ENCODE assay signal across 19 cellular contexts in the genomic region with DNA sequence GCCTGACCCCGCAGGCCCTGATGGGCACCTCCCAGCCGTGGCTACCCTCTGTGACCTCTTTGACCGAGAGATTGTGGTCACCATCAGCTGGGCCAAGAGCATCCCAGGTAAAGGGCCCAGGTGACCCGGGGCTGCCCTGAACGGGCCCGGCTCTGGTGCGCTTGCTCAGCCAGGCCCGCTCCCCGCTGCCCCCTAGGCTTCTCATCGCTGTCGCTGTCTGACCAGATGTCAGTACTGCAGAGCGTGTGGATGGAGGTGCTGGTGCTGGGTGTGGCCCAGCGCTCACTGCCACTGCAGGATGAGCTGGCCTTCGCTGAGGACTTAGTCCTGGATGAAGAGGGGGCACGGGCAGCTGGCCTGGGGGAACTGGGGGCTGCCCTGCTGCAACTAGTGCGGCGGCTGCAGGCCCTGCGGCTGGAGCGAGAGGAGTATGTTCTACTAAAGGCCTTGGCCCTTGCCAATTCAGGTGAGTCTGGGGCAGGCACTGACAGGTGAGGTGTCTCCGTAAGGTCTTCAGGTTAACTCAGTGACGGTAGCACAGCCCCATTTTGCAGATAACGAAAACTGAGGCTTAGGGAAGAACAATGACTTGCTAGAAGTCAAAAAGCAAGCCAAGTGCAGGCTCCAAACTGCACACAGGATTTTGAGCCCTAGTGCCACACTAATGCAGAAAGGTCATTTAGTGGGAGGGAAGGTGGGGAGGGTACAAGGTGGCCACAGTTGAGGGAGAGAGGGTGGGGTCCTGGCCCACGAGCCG. TPM values are rescaled to one million over a fixed set of nuclear protein-coding genes. Genes with fewer than 3 reads are reported as not detected.
A peak's percentile ranks its signal among the peaks of the same experiment; 100 is the strongest.
DNase-seq lines count a peak whose midpoint lies in the region; ATAC-seq and TF ChIP-seq lines count a peak whose summit lies in the region.
"Had no signal": no experiment of that assay in that cellular context is flagged by ENCODE, and none has a peak within 500 bp of the region (broad histone marks: within the 10 kb centered on the region; RNA-seq: fewer than 3 reads in every experiment).

No MANE protein-coding gene starts in this region.

- peaks cover 70% of the 10 kb centered on the region for H3K79me2 ChIP-seq in MM.1S (ENCODE audit: low read length)

- no peaks in the 10 kb centered on the region for H3K9me3 Mint-ChIP-seq in activated CD4-positive, alpha-beta T cell treated with anti-CD3 and anti-CD28 coated beads for 36 hours (ENCODE audit: low read depth)
- peaks cover 0 to 3% (median 0%) of the 10 kb centered on the region in 5 experiments for H3K9me3 Mint-ChIP-seq in brain
- H3K9me3 Mint-ChIP-seq: activated naive CD8-positive, alpha-beta T cell treated with anti-CD3 and anti-CD28 coated beads, Interleukin-2, amount 10 ng/mL, durations not matched to agents 7 days and 5 days; T-helper 1 cell treated with Interleukin-12 subunit alpha and Interleukin-12 subunit beta and Interleukin-4 antibody, amounts not matched to agents 30 μg/mL and 1 μg/mL, for 36 hours had no signal

- no peak overlapping the region for H2AFZ ChIP-seq in MM.1S (ENCODE audit: low read length)

- H3K9me2 ChIP-seq in MM.1S (replicated peaks; ENCODE audit: insufficient read depth, low read length): no peaks in the 10 kb centered on the region

- POLR2A ChIA-PET in activated CD4-positive, alpha-beta T cell treated with anti-CD3 and anti-CD28 coated beads for 36 hours (lab: Charles Lee): no interaction called here

- no peaks in the 10 kb centered on the region for H3K36me3 ChIP-seq in MM.1S (replicated peaks; ENCODE audit: insufficient read depth, low read length)
- peaks cover 34% of the 10 kb centered on the region for H3K36me3 ChIP-seq in MG63

- TF ChIP-seq CTCF in MM.1S (IDR thresholded peaks at IDR 0.05; ENCODE audit: low read length) (no peak), brain (conservative IDR thresholded peaks at IDR 0.05) (no peak)

- no peaks in the 10 kb centered on the region for H4K20me1 ChIP-seq in MM.1S (ENCODE audit: insufficient read depth, low read length)

- H3K4me3 Mint-ChIP-seq in activated CD4-positive, alpha-beta T cell treated with anti-CD3 and anti-CD28 coated beads for 36 hours: peak overlapping the region; percentile 26
- H3K4me3 Mint-ChIP-seq in brain: peak overlapping the region in 3 of 5 experiments; percentile 47 to 65 (median 54)
- H3K4me3 Mint-ChIP-seq: activated naive CD8-positive, alpha-beta T cell treated with anti-CD3 and anti-CD28 coated beads, Interleukin-2, amount 10 ng/mL, durations not matched to agents 7 days and 5 days; T-helper 1 cell treated with Interleukin-12 subunit alpha and Interleukin-12 subunit beta and Interleukin-4 antibody, amounts not matched to agents 30 μg/mL and 1 μg/mL, for 36 hours had no signal

- H3K4me3 ChIP-seq in MM.1S (ENCODE audit: low read length) (no peak overlapping the region), MG63 (no peak overlapping the region)
- H3K4me3 ChIP-seq: thoracic aorta had no signal

- H3K27ac Mint-ChIP-seq in activated CD4-positive, alpha-beta T cell treated with anti-CD3 and anti-CD28 coated beads for 36 hours: peak overlapping the region; percentile 10
- H3K27ac Mint-ChIP-seq in brain: peak overlapping the region in 3 of 5 experiments; percentile 38 to 74 (median 45)
- H3K27ac Mint-ChIP-seq: activated naive CD8-positive, alpha-beta T cell treated with anti-CD3 and anti-CD28 coated beads, Interleukin-2, amount 10 ng/mL, durations not matched to agents 7 days and 5 days; T-helper 1 cell treated with Interleukin-12 subunit alpha and Interleukin-12 subunit beta and Interleukin-4 antibody, amounts not matched to agents 30 μg/mL and 1 μg/mL, for 36 hours had no signal

- no peak overlapping the region for H3K9ac ChIP-seq in MM.1S (ENCODE audit: low read length)

- peaks cover 6% of the 10 kb centered on the region for H3K4me1 ChIP-seq in MM.1S (ENCODE audit: low read length)

- no peak for ATAC-seq in activated CD4-positive, alpha-beta T cell treated with anti-CD3 and anti-CD28 coated beads for 36 hours
- ATAC-seq in HG03439 (IDR thresholded peaks at IDR 0.05; ENCODE audit: unreplicated experiment): no peak
- ATAC-seq: left ventricle myocardium superior had no signal

- H3K36me3 Mint-ChIP-seq in activated CD4-positive, alpha-beta T cell treated with anti-CD3 and anti-CD28 coated beads for 36 hours (ENCODE audit: low read depth): peaks cover 26% of the 10 kb centered on the region
- H3K36me3 Mint-ChIP-seq in brain: peaks cover 20% of the 10 kb centered on the region

- intact Hi-C loops in activated CD4-positive, alpha-beta T cell treated with anti-CD3 and anti-CD28 coated beads for 36 hours (cut with DNase I, micrococcal nuclease): loop anchor here (5.0 kb wide), 3 partner anchors 42 to 1588 kb away; a partner anchor contains a TSS
- intact Hi-C loops in posterior vena cava (cut with DNase I): loop anchor here in 1 of 2 donors (5.0 kb wide), 1 partner anchor 37 kb away; no protein-coding TSS in a partner anchor

- H3F3A ChIP-seq in MM.1S (ENCODE audit: insufficient read depth, low read length): peaks cover 39% of the 10 kb centered on the region

- H3K9me3 ChIP-seq in MM.1S (replicated peaks; ENCODE audit: insufficient read depth, low read length): no peaks in the 10 kb centered on the region
- H3K9me3 ChIP-seq in MG63: no peaks in the 10 kb centered on the region
- H3K9me3 ChIP-seq: thoracic aorta had no signal

- H3K27me3 ChIP-seq in MM.1S (replicated peaks; ENCODE audit: insufficient read depth, low read length) (no peaks in the 10 kb centered on the region), MG63 (no peaks in the 10 kb centered on the region)

- H3K4me1 Mint-ChIP-seq in activated CD4-positive, alpha-beta T cell treated with anti-CD3 and anti-CD28 coated beads for 36 hours: peaks cover 32% of the 10 kb centered on the region
- H3K4me1 Mint-ChIP-seq in brain: peaks cover 22% of the 10 kb centered on the region

- H3K27ac ChIP-seq in MM.1S (ENCODE audit: low read length): no peak overlapping the region

- no peaks in the 10 kb centered on the region for H3K27me3 Mint-ChIP-seq in activated CD4-positive, alpha-beta T cell treated with anti-CD3 and anti-CD28 coated beads for 36 hours
- peaks cover 14% of the 10 kb centered on the region for H3K27me3 Mint-ChIP-seq in brain
- H3K27me3 Mint-ChIP-seq: activated naive CD8-positive, alpha-beta T cell treated with anti-CD3 and anti-CD28 coated beads, Interleukin-2, amount 10 ng/mL, durations not matched to agents 7 days and 5 days had no signal

- CTCF ChIA-PET in activated CD4-positive, alpha-beta T cell treated with anti-CD3 and anti-CD28 coated beads for 36 hours (lab: Charles Lee): no interaction called here

- H3K4me2 ChIP-seq in MM.1S (ENCODE audit: low read depth, low read length): peak overlapping the region; percentile 21; the same call in 1 of the 2 replicates

- no peak for DNase-seq in activated CD4-positive, alpha-beta T cell treated with anti-CD3 and anti-CD28 coated beads for 36 hours
- DNase-seq in activated CD4-positive, alpha-beta T cell treated with anti-CD3 and anti-CD28 coated beads, Interleukin-2, amount 50 U/mL, for 48 hours: no peak
- DNase-seq in MM.1S (no peak), posterior vena cava (ENCODE audit: low spot score) (peak; percentile 71), NCI-H748 treated with DMSO at 0.1 percent for 48 hours (lab: John Stamatoyannopoulos, UW) (no peak), MG63 (no peak)
- DNase-seq: activated CD4-positive, alpha-beta T cell treated with anti-CD3 and anti-CD28 coated beads, Interleukin-2, amount 50 U/mL, for 4 hours; activated naive CD8-positive, alpha-beta T cell treated with anti-CD3 and anti-CD28 coated beads, Interleukin-2, amount 10 ng/mL, durations not matched to agents 7 days and 5 days; cerebellar nuclear complex; hippocampal formation; NCI-H1105 treated with DMSO at 0.1 percent for 48 hours; occipital lobe had no signal

RNA-seq across cellular contexts. Expression of a gene that starts 2.4 kb away (rescaled TPM):
- total RNA-seq in activated CD4-positive, alpha-beta T cell treated with anti-CD3 and anti-CD28 coated beads for 36 hours: 100 to 1,000 TPM; 185 to 243 TPM
- 370 TPM for polyA plus RNA-seq in brain (ENCODE audit: insufficient read depth, low read depth, low replicate concordance)
- 100 to 1,000 TPM; 107 to 119 TPM for total RNA-seq in posterior vena cava
- 356 and 508 TPM in 2 replicates for total RNA-seq in MG63 (2014; rRNA removed; shearing (Covaris generic); ENCODE audit: low replicate concordance)

RNA-seq across cellular contexts. Expression of a gene that starts 2.9 kb away (rescaled TPM):
- total RNA-seq in activated CD4-positive, alpha-beta T cell treated with anti-CD3 and anti-CD28 coated beads for 36 hours: 100 to 1,000 TPM; 110 to 142 TPM
- 805 TPM for polyA plus RNA-seq in brain (ENCODE audit: insufficient read depth, low read depth, low replicate concordance)
- total RNA-seq in posterior vena cava: 10 to 100 TPM; 82.7 to 98.6 TPM
- total RNA-seq in MG63 (2014; rRNA removed; shearing (Covaris generic); ENCODE audit: low replicate concordance): 291 and 333 TPM in 2 replicates

RNA-seq across cellular contexts. Expression of a gene that starts 9.7 kb away (rescaled TPM):
- total RNA-seq in activated CD4-positive, alpha-beta T cell treated with anti-CD3 and anti-CD28 coated beads for 36 hours: 10 to 100 TPM; 19.0 to 29.6 TPM
- 33.1 TPM for polyA plus RNA-seq in brain (ENCODE audit: insufficient read depth, low read depth, low replicate concordance)
- 10 to 100 TPM; 33.5 to 41.2 TPM for total RNA-seq in posterior vena cava
- 52.0 and 79.2 TPM in 2 replicates for total RNA-seq in MG63 (2014; rRNA removed; shearing (Covaris generic); ENCODE audit: low replicate concordance)

RNA-seq across cellular contexts. Expression of a gene that starts 14.8 kb away (rescaled TPM):
- under 1 TPM in 1 of 2 experiments, not detected in 1; 0.39 TPM for total RNA-seq in activated CD4-positive, alpha-beta T cell treated with anti-CD3 and anti-CD28 coated beads for 36 hours
- not detected for polyA plus RNA-seq in brain (ENCODE audit: insufficient read depth, low read depth, low replicate concordance)
- 1 to 10 TPM in 1 of 2 donors, not detected in 1; 1.4 TPM for total RNA-seq in posterior vena cava
- not detected in 2 replicates for total RNA-seq in MG63 (2014; rRNA removed; shearing (Covaris generic); ENCODE audit: low replicate concordance)
- total RNA-seq: A172; activated naive CD8-positive, alpha-beta T cell treated with anti-CD3 and anti-CD28 coated beads, Interleukin-2, amount 10 ng/mL, durations not matched to agents 7 days and 5 days; epithelial cell of proximal tubule; left ventricle myocardium superior; thoracic aorta had no signal

RNA-seq across cellular contexts. Expression of a gene that starts 23.9 kb away (rescaled TPM):
- total RNA-seq in activated CD4-positive, alpha-beta T cell treated with anti-CD3 and anti-CD28 coated beads for 36 hours: not detected
- polyA plus RNA-seq in brain (ENCODE audit: insufficient read depth, low read depth, low replicate concordance): 3.4 TPM
- total RNA-seq in posterior vena cava: not detected
- not detected in 2 replicates for total RNA-seq in MG63 (2014; rRNA removed; shearing (Covaris generic); ENCODE audit: low replicate concordance)
- total RNA-seq: activated naive CD8-positive, alpha-beta T cell treated with anti-CD3 and anti-CD28 coated beads, Interleukin-2, amount 10 ng/mL, durations not matched to agents 7 days and 5 days; epithelial cell of proximal tubule; left ventricle myocardium superior; thoracic aorta had no signal
